In the genomic region with DNA sequence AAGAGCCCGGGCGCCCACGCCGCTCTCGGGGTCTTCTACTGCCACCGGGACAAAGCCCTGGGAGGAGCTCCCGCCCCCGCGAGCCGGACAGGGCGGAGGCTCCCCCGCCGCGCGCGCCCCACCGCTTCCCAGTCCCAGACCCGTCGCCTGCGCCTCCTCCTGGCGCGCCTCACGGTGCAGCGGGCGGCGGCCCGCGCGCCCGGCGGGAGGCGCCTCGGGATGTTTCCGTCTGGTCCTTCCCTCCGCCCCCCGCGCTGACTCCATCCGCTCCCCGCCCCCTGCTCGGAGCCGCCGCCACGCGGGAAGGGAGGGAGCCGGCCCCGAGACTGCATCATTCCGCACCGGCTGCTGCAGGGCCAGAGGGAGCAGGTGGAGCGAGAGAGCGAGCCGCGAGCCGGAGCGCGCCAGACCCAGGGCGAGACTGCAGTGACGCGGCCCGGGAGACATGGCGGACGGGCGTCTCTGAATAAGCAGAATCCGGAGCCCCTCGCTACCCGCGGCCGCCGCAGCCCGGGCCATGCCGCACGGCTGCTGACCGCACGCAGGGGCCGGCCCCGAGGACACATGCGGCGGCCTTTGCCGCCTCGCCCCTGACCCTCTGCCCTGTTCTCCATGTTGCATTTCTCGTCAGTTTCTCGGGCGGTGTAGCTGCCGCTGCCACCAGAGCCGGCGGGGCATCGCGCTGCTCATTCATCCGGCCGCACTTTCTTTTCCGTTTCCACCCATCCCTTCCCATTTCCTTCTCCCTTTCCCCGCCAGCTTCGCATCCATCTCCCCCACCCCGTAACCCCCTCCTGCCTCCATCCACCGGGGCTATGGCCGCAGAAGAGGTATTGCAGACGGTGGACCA, we compare ENCODE assay signal across 1 cellular context.
TF ChIP-seq lines count a peak whose summit lies in the region.

Gene BICD1, plus strand, starts transcription at position 331 of the 850 bp plus-strand sequence. Its CDS starts 485 bp downstream, at position 816.

TF ChIP-seq in HEK293, 187 proteins besides CTCF, POLR2A, EP300 and RAD21 (continued from another document):
- TF ChIP-seq ZNF391 (tag by site-specific recombination; IDR thresholded peaks at IDR 0.05; ENCODE audit: borderline replicate concordance, low read depth): no peak
- TF ChIP-seq ZNF16 (tag by site-specific recombination; IDR thresholded peaks at IDR 0.05; ENCODE audit: low read depth): no peak
- no peak for TF ChIP-seq ZBTB10 (tag by site-specific recombination; IDR thresholded peaks at IDR 0.05)
- TF ChIP-seq ZNF350 (tag by site-specific recombination; IDR thresholded peaks at IDR 0.05): no peak
- no peak for TF ChIP-seq ZFP37 (tag by site-specific recombination; IDR thresholded peaks at IDR 0.05)
- TF ChIP-seq ZBTB6 (tag by site-specific recombination; IDR thresholded peaks at IDR 0.05): peak; percentile 77; the same call in 1 of the 2 replicates
- no peak for TF ChIP-seq ZNF777 (tag by site-specific recombination; IDR thresholded peaks at IDR 0.05; ENCODE audit: borderline replicate concordance)
- no peak for TF ChIP-seq TSHZ1 (tag by site-specific recombination; IDR thresholded peaks at IDR 0.05; ENCODE audit: borderline replicate concordance)
- no peak for TF ChIP-seq ZNF221 (tag by site-specific recombination; IDR thresholded peaks at IDR 0.05; ENCODE audit: borderline replicate concordance)
- TF ChIP-seq BCL6B (tag by site-specific recombination; IDR thresholded peaks at IDR 0.05): no peak
- TF ChIP-seq MZF1 (tag by site-specific recombination; IDR thresholded peaks at IDR 0.05; ENCODE audit: borderline replicate concordance): no peak
- TF ChIP-seq ZNF639 (tag by site-specific recombination; IDR thresholded peaks at IDR 0.05): no peak
- TF ChIP-seq ZNF555 (tag by site-specific recombination; conservative IDR thresholded peaks at IDR 0.05): no peak
- peak; percentile 55 for TF ChIP-seq SP7 (tag by site-specific recombination; IDR thresholded peaks at IDR 0.05)
- TF ChIP-seq ZNF114 (tag by site-specific recombination; IDR thresholded peaks at IDR 0.05): no peak
- peak; percentile 77 for TF ChIP-seq SP3 (tag by site-specific recombination; IDR thresholded peaks at IDR 0.05)
- peak; percentile 7 for TF ChIP-seq ZNF335 (tag by site-specific recombination; conservative IDR thresholded peaks at IDR 0.05)
- TF ChIP-seq BCL11B (tag by site-specific recombination; IDR thresholded peaks at IDR 0.05; ENCODE audit: low read depth): no peak
- TF ChIP-seq ZNF837 (tag by site-specific recombination; IDR thresholded peaks at IDR 0.05): no peak
- TF ChIP-seq ZNF426 (tag by site-specific recombination; IDR thresholded peaks at IDR 0.05): no peak
